ENCODE assay signal across 5 cellular contexts in genomic region chr4:99367817-99368216, GRCh38. TPM values are rescaled to one million over a fixed set of nuclear protein-coding genes. Genes with fewer than 3 reads are reported as not detected.
"Had no signal": no experiment of that assay in that cellular context is flagged by ENCODE, and none has a peak within 500 bp of the region (broad histone marks: within the 10 kb centered on the region; RNA-seq: fewer than 3 reads in every experiment).

No MANE protein-coding gene starts in this region.

RNA-seq across cellular contexts. Expression of gene ADH1C, which starts 15.3 kb away (rescaled TPM):
- total RNA-seq: OCI-LY7, PC-3, SK-MEL-5 had no signal
- polyA plus RNA-seq: SK-N-SH had no signal

RNA-seq across cellular contexts. Expression of gene ADH1B, which starts 46.6 kb away (rescaled TPM):
- total RNA-seq: HT-29, OCI-LY7, PC-3, SK-MEL-5 had no signal
- polyA plus RNA-seq: SK-N-SH had no signal
